15 cellular contexts compared by ENCODE assay signal in genomic region chr5:131392461-131393095, GRCh38.
DNase-seq lines count a peak whose midpoint lies in the region; ATAC-seq and TF ChIP-seq lines count a peak whose summit lies in the region.
"Had no signal": no experiment of that assay in that cellular context is flagged by ENCODE, and none has a peak within 500 bp of the region (broad histone marks: within the 10 kb centered on the region; RNA-seq: fewer than 3 reads in every experiment).

No MANE protein-coding gene starts in this region.

- BruUV-seq in MCF 10A (replicated peaks; lab: Mats Ljungman, UMichigan), result no TSS peak
- no TSS peak for BruUV-seq in mammary epithelial cell (replicated peaks; lab: Mats Ljungman, UMichigan)

- H3K4me1 Mint-ChIP-seq in MCF 10A (ENCODE audit: insufficient read depth, unreplicated experiment), result peaks cover 4% of the 10 kb centered on the region

- H3K4me3 ChIP-seq in mammary epithelial cell (replicated peaks in 1 of 3; ENCODE audit: insufficient read depth in 1 of 3, low read depth in 2 of 3, low read length in 3 of 3) (no peak overlapping the region), right lobe of liver (no peak overlapping the region), thyroid gland (replicated peaks in 1 of 3) (no peak overlapping the region)
- H3K4me3 ChIP-seq: pancreas, Peyer's patch, vagina had no signal

- H3K4me1 ChIP-seq in mammary epithelial cell (ENCODE audit: insufficient read depth, low read length), result no peaks in the 10 kb centered on the region
- peaks cover 0 to 28% (median 13%) of the 10 kb centered on the region in 4 donors for H3K4me1 ChIP-seq in right lobe of liver
- H3K4me1 ChIP-seq in thyroid gland, result peaks cover 30 to 37% of the 10 kb centered on the region in 2 donors

- H3K36me3 ChIP-seq in mammary epithelial cell (ENCODE audit: insufficient read depth, low read length) (peaks cover 26% of the 10 kb centered on the region), right lobe of liver (no peaks in the 10 kb centered on the region), thyroid gland (no peaks in the 10 kb centered on the region)
- H3K36me3 ChIP-seq: pancreas, vagina had no signal

- H3K4me2 ChIP-seq in mammary epithelial cell (ENCODE audit: insufficient read depth, low read depth, low read length), result no peak overlapping the region

- H3K9me3 Mint-ChIP-seq in MCF 10A (ENCODE audit: unreplicated experiment), result no peaks in the 10 kb centered on the region
- no peaks in the 10 kb centered on the region for H3K9me3 Mint-ChIP-seq in activated naive CD4-positive, alpha-beta T cell treated with anti-CD3 and anti-CD28 coated beads, Interleukin-2, amount 50 U/mL, for 72 hours

- H3K27me3 ChIP-seq in mammary epithelial cell (ENCODE audit: insufficient read depth, low read length) (no peaks in the 10 kb centered on the region), right lobe of liver (no peaks in the 10 kb centered on the region), thyroid gland (no peaks in the 10 kb centered on the region)
- H3K27me3 ChIP-seq: pancreas, Peyer's patch, vagina had no signal

- CTCF ChIA-PET in MCF 10A (lab: Yijun Ruan, JAX) (interaction anchor here (1.4 kb wide), 1 partner anchor 19 kb away, joined by 4 read pairs; no protein-coding TSS in a partner anchor), mammary epithelial cell (lab: Charles Lee; ENCODE audit: low non-redundant PET) (no interaction called here)

- H2AFZ ChIP-seq in mammary epithelial cell (ENCODE audit: low read depth, low read length), result no peak overlapping the region

- H3K27ac ChIP-seq in mammary epithelial cell (ENCODE audit: insufficient read depth, low read depth, low read length) (no peak overlapping the region), right lobe of liver (peak overlapping the region in 2 of 3 donors; percentile 73 to 78), thyroid gland (peak overlapping the region; percentile 81 to 96 (median 90))
- H3K27ac ChIP-seq: vagina had no signal

- H3K36me3 Mint-ChIP-seq in MCF 10A (ENCODE audit: insufficient read depth, unreplicated experiment), result peaks cover 97% of the 10 kb centered on the region
- peaks cover 26 to 77% of the 10 kb centered on the region in 2 donors for H3K36me3 Mint-ChIP-seq in activated naive CD4-positive, alpha-beta T cell treated with anti-CD3 and anti-CD28 coated beads, Interleukin-2, amount 50 U/mL, for 72 hours

- POLR2A ChIA-PET in MCF 10A (lab: Yijun Ruan, JAX), result interaction anchor here (0.6 to 1.9 kb wide), 3 partner anchors 8 to 230 kb away, joined by 3 to 4 read pairs (median 3); no protein-coding TSS in a partner anchor

- H3K9me3 ChIP-seq in mammary epithelial cell (replicated peaks; ENCODE audit: insufficient read depth, low read length) (no peaks in the 10 kb centered on the region), right lobe of liver (no peaks in the 10 kb centered on the region), thyroid gland (no peaks in the 10 kb centered on the region)
- H3K9me3 ChIP-seq: pancreas, Peyer's patch, vagina had no signal

- dilution Hi-C loops in mammary epithelial cell (cut with HindIII; ENCODE audit: low sequenced_read_pairs), result no loop called here

- TF ChIP-seq POLR2A in right lobe of liver (IDR thresholded peaks at IDR 0.05) (no peak), thyroid gland (IDR thresholded peaks at IDR 0.05) (no peak)

- in situ Hi-C loops in mammary epithelial cell (cut with MboI; ENCODE audit: low sequenced_read_pairs in 2 of 2), result loop anchor here in 1 of 2 donors (25.0 kb wide), 1 partner anchor 230 kb away; the partner anchor contains the start of genes HINT1 and LYRM7

- WGBS in mammary epithelial cell (ENCODE audit: low coverage, missing lambda C conversion rate), result 62% methylated on average over 5 of the region's 5 CpGs
- 53% methylated on average over 5 of the region's 5 CpGs for WGBS in right lobe of liver (ENCODE audit: insufficient coverage, low coverage, low lambda C conversion rate, missing lambda C conversion rate)
- 55 to 62% methylated on average over 5 of the region's 5 CpGs for WGBS in thyroid gland, 2 donors

- no peaks in the 10 kb centered on the region for H3K79me2 ChIP-seq in mammary epithelial cell (ENCODE audit: insufficient read depth, low read length)

- ATAC-seq in activated naive CD4-positive, alpha-beta T cell treated with anti-CD3 and anti-CD28 coated beads, Interleukin-2, amount 50 U/mL, for 72 hours, result no peak
- ATAC-seq in right lobe of liver (no peak), HG03432 (IDR thresholded peaks at IDR 0.05; ENCODE audit: unreplicated experiment) (no peak), HG02885 (IDR thresholded peaks at IDR 0.05; ENCODE audit: poor library complexity, unreplicated experiment) (no peak), GM18861 (IDR thresholded peaks at IDR 0.05; ENCODE audit: unreplicated experiment) (no peak)

- H3K27me3 Mint-ChIP-seq in MCF 10A (ENCODE audit: insufficient read depth, unreplicated experiment), result no peaks in the 10 kb centered on the region

- DNase-seq in MCF 10A (ENCODE audit: unreplicated experiment), result no peak
- no peak for DNase-seq in mammary epithelial cell
- no peak for DNase-seq in activated naive CD4-positive, alpha-beta T cell treated with anti-CD3 and anti-CD28 coated beads, Interleukin-2, amount 50 U/mL, for 72 hours (ENCODE audit: low spot score in 2 of 2)
- DNase-seq in right lobe of liver, result no peak
- DNase-seq in thyroid gland, result no peak
- DNase-seq: activated CD8-positive, alpha-beta memory T cell treated with anti-CD3 and anti-CD28 coated beads, Interleukin-2, amount 50 U/mL, for 48 hours; HCEC 1CT; NCI-H2029 treated with DMSO at 0.1 percent for 48 hours; NCI-H748 treated with DMSO at 0.1 percent for 48 hours; pancreas; Peyer's patch had no signal

- intact Hi-C loops in MCF 10A (cut with micrococcal nuclease) (no loop called here), mammary epithelial cell (cut with micrococcal nuclease) (no loop called here), right lobe of liver (cut with DNase I) (no loop called here), thyroid gland (cut with DNase I) (loop anchor here (10.0 kb wide), 1 partner anchor 108 kb away; no protein-coding TSS in a partner anchor)

- H4K20me1 ChIP-seq in mammary epithelial cell (ENCODE audit: insufficient read depth, low read length), result no peaks in the 10 kb centered on the region

- H3K27ac Mint-ChIP-seq in MCF 10A (ENCODE audit: low read depth, unreplicated experiment), result peak overlapping the region; percentile 39
- H3K27ac Mint-ChIP-seq in activated naive CD4-positive, alpha-beta T cell treated with anti-CD3 and anti-CD28 coated beads, Interleukin-2, amount 50 U/mL, for 72 hours, result peak overlapping the region; percentile 95 to 97

- H3K4me3 Mint-ChIP-seq in MCF 10A (ENCODE audit: unreplicated experiment), result no peak overlapping the region

- no peak for TF ChIP-seq CTCF in MCF 10A (IDR thresholded peaks at IDR 0.05; ENCODE audit: unreplicated experiment)
- TF ChIP-seq CTCF in mammary epithelial cell (conservative IDR thresholded peaks at IDR 0.05 in 1 of 2, IDR thresholded peaks at IDR 0.05 in 1 of 2; ENCODE audit: extremely low read depth in 1 of 2, insufficient read depth in 1 of 2, low read depth in 1 of 2, low read length in 2 of 2), result no peak
- no peak for TF ChIP-seq CTCF in right lobe of liver (IDR thresholded peaks at IDR 0.05)
- no peak for TF ChIP-seq CTCF in thyroid gland (IDR thresholded peaks at IDR 0.05)

- no peak overlapping the region for H3K9ac ChIP-seq in mammary epithelial cell (ENCODE audit: insufficient read depth, low read length)
